In genomic region chr5:102651466-102651865, GRCh38 we compare ENCODE assay signal across 17 cellular contexts.
"Had no signal": no experiment of that assay in that cellular context is flagged by ENCODE, and none has a peak within 500 bp of the region (broad histone marks: within the 10 kb centered on the region; RNA-seq: fewer than 3 reads in every experiment).

No MANE protein-coding gene starts in this region.

- H3K4me3 ChIP-seq: adrenal gland, body of pancreas, skin epidermis, vagina had no signal

- H3K9me3 ChIP-seq: adrenal gland, body of pancreas, neutrophil, vagina had no signal

- ATAC-seq: activated T-helper 17 cell treated with anti-CD3 and anti-CD28 coated beads, Interleukin-2, amount 50 U/mL, for 72 hours; body of pancreas; esophagus mucosa; naive thymus-derived CD4-positive, alpha-beta T cell had no signal

- H3K27me3 ChIP-seq: adrenal gland, body of pancreas, neutrophil, vagina had no signal

- H3K36me3 ChIP-seq: adrenal gland, neutrophil, vagina had no signal

- H3K4me1 ChIP-seq: body of pancreas, vagina had no signal

- DNase-seq: activated B cell treated with CpG ODN at 0.5 μM for 24 hours; activated CD4-positive, alpha-beta T cell treated with anti-CD3 and anti-CD28 coated beads, Interleukin-2, amount 10 ng/mL, durations not matched to agents 7 days and 5 days; activated CD8-positive, alpha-beta memory T cell treated with anti-CD3 and anti-CD28 coated beads for 24 hours; activated naive CD4-positive, alpha-beta T cell treated with anti-CD3 and anti-CD28 coated beads, Interleukin-2, amount 10 ng/mL, durations not matched to agents 7 days and 5 days; activated T-cell treated with anti-CD3 and anti-CD28 coated beads for 4 hours; adrenal gland; body of pancreas; endodermal cell; foreskin fibroblast; head of caudate nucleus; naive thymus-derived CD4-positive, alpha-beta T cell; stimulated activated CD4-positive, alpha-beta T cell treated with anti-CD3 and anti-CD28 coated beads, Interleukin-4, amount 100 ng/mL, for 4 hours had no signal

- H3K27ac ChIP-seq: body of pancreas, neutrophil, skin epidermis, vagina had no signal
